In genomic region chr12:90959538-90960139, GRCh38 we compare ENCODE assay signal across 8 cellular contexts. TPM values are rescaled to one million over a fixed set of nuclear protein-coding genes. Genes with fewer than 3 reads are reported as not detected.
A peak's percentile ranks its signal among the peaks of the same experiment; 100 is the strongest.
DNase-seq lines count a peak whose midpoint lies in the region; ATAC-seq and TF ChIP-seq lines count a peak whose summit lies in the region.

No MANE protein-coding gene starts in this region.

- no TSS peak for BruUV-seq in Calu3 (replicated peaks; lab: Mats Ljungman, UMichigan)

- no peaks in the 10 kb centered on the region for H3K9me3 Mint-ChIP-seq in Calu3 (ENCODE audit: low read depth, unreplicated experiment)

- no peak overlapping the region for H3K4me3 ChIP-seq in thyroid gland (replicated peaks in 1 of 3)

- TF ChIP-seq POLR2A in thyroid gland (IDR thresholded peaks at IDR 0.05): no peak

- H3K9me3 ChIP-seq in thyroid gland: no peaks in the 10 kb centered on the region

- no peaks in the 10 kb centered on the region for H3K27me3 Mint-ChIP-seq in Calu3 (ENCODE audit: unreplicated experiment)

- CTCF ChIA-PET in Calu3 (lab: Charles Lee): interaction anchor here (0.7 to 1.6 kb wide), 4 partner anchors 10 to 678 kb away, joined by 3 to 17 read pairs (median 4); no protein-coding TSS in a partner anchor

- DNase-seq in Calu3 (peak; percentile 38), NCI-H2171 treated with DMSO at 0.1 percent for 48 hours (lab: John Stamatoyannopoulos, UW) (peak; percentile 60), astrocyte of the hippocampus (ENCODE audit: low read depth, low spot score) (peak; percentile 67), inferior parietal cortex (ENCODE audit: extremely low spot score) (peak; percentile 83), thyroid gland (peak in 1 of 2 donors; percentile 17)
- no peak for DNase-seq in activated effector memory CD4-positive, alpha-beta T cell treated with anti-CD3 and anti-CD28 coated beads, Interleukin-2, amount 50 U/mL, for 16 hours

- no peaks in the 10 kb centered on the region for H3K36me3 Mint-ChIP-seq in Calu3 (ENCODE audit: insufficient read depth, unreplicated experiment)

- H3K4me1 Mint-ChIP-seq in Calu3 (ENCODE audit: low read depth, unreplicated experiment): no peaks in the 10 kb centered on the region

- ATAC-seq in GM18873 (IDR thresholded peaks at IDR 0.05; ENCODE audit: low FRiP score, unreplicated experiment) (peak; percentile 76), HG03064 (IDR thresholded peaks at IDR 0.05; ENCODE audit: low read depth, unreplicated experiment) (peak; percentile 69)

- TF ChIP-seq CTCF in Calu3 (IDR thresholded peaks at IDR 0.05; ENCODE audit: unreplicated experiment) (peak; percentile 65), thyroid gland (IDR thresholded peaks at IDR 0.05) (peak; percentile 29 to 74 (median 42))

- no peaks in the 10 kb centered on the region for H3K4me1 ChIP-seq in thyroid gland

- intact Hi-C loops in Calu3 (cut with micrococcal nuclease; ENCODE audit: unreplicated experiment) (loop anchor here (1.0 kb wide), 3 partner anchors 14 to 396 kb away; no protein-coding TSS in a partner anchor), thyroid gland (cut with DNase I) (no loop called here)

- WGBS in thyroid gland, 2 donors: 2 to 12% methylated on average over 4 of the region's 4 CpGs

- H3K27me3 ChIP-seq in thyroid gland: no peaks in the 10 kb centered on the region

- H3K27ac ChIP-seq in thyroid gland: no peak overlapping the region

- H3K4me3 Mint-ChIP-seq in Calu3 (ENCODE audit: low read depth, unreplicated experiment): no peak overlapping the region

- no peaks in the 10 kb centered on the region for H3K36me3 ChIP-seq in thyroid gland

- H3K27ac Mint-ChIP-seq in Calu3 (ENCODE audit: unreplicated experiment): no peak overlapping the region

RNA-seq across cellular contexts. Expression of gene CCER1, which starts 4.7 kb away (rescaled TPM):
- total RNA-seq in Calu3 (2022) (not detected in 2 replicates), thyroid gland (under 1 TPM in 1 of 4 donors, not detected in 3; 0.27 TPM)

RNA-seq across cellular contexts. Expression of gene EPYC, which starts 45.1 kb away (rescaled TPM):
- total RNA-seq in Calu3 (2022) (not detected in 2 replicates), thyroid gland (not detected)
